ENCODE assay signal across 8 cellular contexts in the genomic region with DNA sequence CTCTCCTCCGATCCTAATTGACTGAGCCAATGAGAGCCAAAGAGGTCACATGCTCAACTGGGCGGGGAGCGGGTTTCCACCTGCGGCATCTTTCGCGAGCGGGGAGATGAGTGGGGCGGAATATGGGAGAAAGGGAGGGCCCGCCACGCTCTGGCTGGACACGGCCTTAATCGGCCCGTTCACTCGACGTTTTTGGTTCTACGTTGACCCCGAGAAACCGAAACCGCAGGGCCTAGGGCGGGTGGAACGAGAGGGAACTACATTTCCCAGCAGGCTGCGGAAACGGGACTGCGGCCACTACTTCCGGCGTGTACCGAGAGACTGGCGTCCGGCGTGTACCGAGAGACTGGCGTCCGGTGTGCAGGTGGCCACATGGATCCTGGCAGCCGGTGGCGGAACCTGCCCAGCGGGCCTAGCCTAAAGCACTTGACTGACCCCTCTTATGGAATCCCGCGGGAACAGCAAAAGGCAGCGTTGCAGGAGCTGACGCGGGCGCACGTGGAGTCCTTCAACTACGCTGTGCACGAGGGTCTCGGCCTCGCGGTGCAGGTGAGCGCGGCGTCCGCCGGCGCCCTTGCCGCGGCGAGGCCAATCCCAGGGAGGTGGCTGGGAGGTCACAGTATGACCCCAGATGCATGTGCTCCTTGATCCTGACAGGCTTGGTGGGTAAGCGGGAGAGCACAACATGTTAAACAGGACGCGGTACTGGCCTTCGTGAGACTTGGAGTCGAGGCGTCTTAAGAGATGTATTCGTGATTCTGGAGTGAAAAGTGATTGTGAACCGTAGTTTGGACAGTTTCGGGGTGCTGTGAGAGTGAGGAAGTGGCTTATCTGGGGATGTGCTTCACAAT. TPM values are rescaled to one million over a fixed set of nuclear protein-coding genes. Genes with fewer than 3 reads are reported as not detected.
DNase-seq lines count a peak whose midpoint lies in the region; ATAC-seq and TF ChIP-seq lines count a peak whose summit lies in the region.

A gene with protein sequence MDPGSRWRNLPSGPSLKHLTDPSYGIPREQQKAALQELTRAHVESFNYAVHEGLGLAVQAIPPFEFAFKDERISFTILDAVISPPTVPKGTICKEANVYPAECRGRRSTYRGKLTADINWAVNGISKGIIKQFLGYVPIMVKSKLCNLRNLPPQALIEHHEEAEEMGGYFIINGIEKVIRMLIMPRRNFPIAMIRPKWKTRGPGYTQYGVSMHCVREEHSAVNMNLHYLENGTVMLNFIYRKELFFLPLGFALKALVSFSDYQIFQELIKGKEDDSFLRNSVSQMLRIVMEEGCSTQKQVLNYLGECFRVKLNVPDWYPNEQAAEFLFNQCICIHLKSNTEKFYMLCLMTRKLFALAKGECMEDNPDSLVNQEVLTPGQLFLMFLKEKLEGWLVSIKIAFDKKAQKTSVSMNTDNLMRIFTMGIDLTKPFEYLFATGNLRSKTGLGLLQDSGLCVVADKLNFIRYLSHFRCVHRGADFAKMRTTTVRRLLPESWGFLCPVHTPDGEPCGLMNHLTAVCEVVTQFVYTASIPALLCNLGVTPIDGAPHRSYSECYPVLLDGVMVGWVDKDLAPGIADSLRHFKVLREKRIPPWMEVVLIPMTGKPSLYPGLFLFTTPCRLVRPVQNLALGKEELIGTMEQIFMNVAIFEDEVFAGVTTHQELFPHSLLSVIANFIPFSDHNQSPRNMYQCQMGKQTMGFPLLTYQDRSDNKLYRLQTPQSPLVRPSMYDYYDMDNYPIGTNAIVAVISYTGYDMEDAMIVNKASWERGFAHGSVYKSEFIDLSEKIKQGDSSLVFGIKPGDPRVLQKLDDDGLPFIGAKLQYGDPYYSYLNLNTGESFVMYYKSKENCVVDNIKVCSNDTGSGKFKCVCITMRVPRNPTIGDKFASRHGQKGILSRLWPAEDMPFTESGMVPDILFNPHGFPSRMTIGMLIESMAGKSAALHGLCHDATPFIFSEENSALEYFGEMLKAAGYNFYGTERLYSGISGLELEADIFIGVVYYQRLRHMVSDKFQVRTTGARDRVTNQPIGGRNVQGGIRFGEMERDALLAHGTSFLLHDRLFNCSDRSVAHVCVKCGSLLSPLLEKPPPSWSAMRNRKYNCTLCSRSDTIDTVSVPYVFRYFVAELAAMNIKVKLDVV (plus strand): TSS at position 343 of the 851 bp plus-strand sequence. CDS start 30 bp downstream, at position 373.

- H3K27ac Mint-ChIP-seq in GM23338 (peak within 1 kb of the TSS; percentile 82), nephron progenitor cell (peak within 1 kb of the TSS; percentile 99)
- H3K27ac Mint-ChIP-seq in stimulated activated naive CD8-positive, alpha-beta T cell treated with anti-CD3 and anti-CD28 coated beads, Interleukin-15, amount 100 ng/mL, for 72 hours, result peak within 1 kb of the TSS in 1 of 2 donors; percentile 92

- no peaks in the 10 kb centered on the region for H3K9me3 Mint-ChIP-seq in GM23338
- no peaks in the 10 kb centered on the region for H3K9me3 Mint-ChIP-seq in nephron progenitor cell
- H3K9me3 Mint-ChIP-seq in stimulated activated naive CD8-positive, alpha-beta T cell treated with anti-CD3 and anti-CD28 coated beads, Interleukin-15, amount 100 ng/mL, for 72 hours, result no peaks in the 10 kb centered on the region

- H3K9me2 ChIP-seq in GM23338 (ENCODE audit: insufficient read depth) (no peaks in the 10 kb centered on the region), Karpas-422 (replicated peaks; ENCODE audit: insufficient read depth, low read length) (no peaks in the 10 kb centered on the region)

- H3K4me1 ChIP-seq in GM23338 (ENCODE audit: insufficient read depth) (0 out of 2 replicates have a peak, but pooled peaks cover 9% of the 10 kb centered on the region), Karpas-422 (ENCODE audit: low read length) (peaks cover 26% of the 10 kb centered on the region)

- H3K4me1 Mint-ChIP-seq in GM23338 (peaks cover 5% of the 10 kb centered on the region), nephron progenitor cell (peaks cover 19% of the 10 kb centered on the region)
- peaks cover 12% of the 10 kb centered on the region for H3K4me1 Mint-ChIP-seq in stimulated activated naive CD8-positive, alpha-beta T cell treated with anti-CD3 and anti-CD28 coated beads, Interleukin-15, amount 100 ng/mL, for 72 hours

- no peaks in the 10 kb centered on the region for H3K9me3 ChIP-seq in Karpas-422 (ENCODE audit: low read length)

- H2AFZ ChIP-seq in GM23338 (peak within 1 kb of the TSS; percentile 97), Karpas-422 (ENCODE audit: low read length) (peak within 1 kb of the TSS; percentile 73; the same call in 1 of the 2 replicates)

- H3K4me2 ChIP-seq in GM23338 (peak within 1 kb of the TSS; percentile 95), Karpas-422 (ENCODE audit: low read depth, low read length, poor library complexity, severe bottlenecking) (peak within 1 kb of the TSS; percentile 76)

- H3K79me2 ChIP-seq in GM23338 (replicated peaks; ENCODE audit: insufficient read depth) (peaks cover 49% of the 10 kb centered on the region), Karpas-422 (ENCODE audit: low read length) (peaks cover 53% of the 10 kb centered on the region)

- DNase-seq in ELF-1 (ENCODE audit: low read depth, low spot score), result peak; percentile 92
- peak; percentile 95 for DNase-seq in GM23338 (ENCODE audit: low spot score)
- peak; percentile 93 for DNase-seq in Karpas-422
- DNase-seq in RPMI8226, result peak; percentile 91
- peak; percentile 69 for DNase-seq in activated effector memory CD4-positive, alpha-beta T cell treated with Interleukin-2 at 50 U/mL for 16 hours
- peak; percentile 49 for DNase-seq in fibroblast of the conjunctiva (ENCODE audit: low read depth)
- DNase-seq in nephron progenitor cell, result peak; percentile 75
- peak; percentile 80 to 81 for DNase-seq in stimulated activated naive CD8-positive, alpha-beta T cell treated with anti-CD3 and anti-CD28 coated beads, Interleukin-15, amount 100 ng/mL, for 72 hours

- ATAC-seq in GM23338, result peak; percentile 88
- ATAC-seq in stimulated activated naive CD8-positive, alpha-beta T cell treated with anti-CD3 and anti-CD28 coated beads, Interleukin-15, amount 100 ng/mL, for 72 hours, result peak; percentile 88

- peak within 1 kb of the TSS; percentile 91 for H3K4me3 ChIP-seq in GM23338
- peak within 1 kb of the TSS; percentile 87 for H3K4me3 ChIP-seq in Karpas-422 (ENCODE audit: low read length)

- H3K36me3 Mint-ChIP-seq in GM23338 (ENCODE audit: low read depth), result peaks cover 8% of the 10 kb centered on the region
- H3K36me3 Mint-ChIP-seq in nephron progenitor cell (ENCODE audit: low read depth), result peaks cover 7% of the 10 kb centered on the region

- H3K9ac ChIP-seq in Karpas-422 (ENCODE audit: low read length), result peak within 1 kb of the TSS; percentile 85

- peaks cover 14% of the 10 kb centered on the region; the same call in 1 of the 2 replicates for H3K36me3 ChIP-seq in GM23338 (ENCODE audit: insufficient read depth)
- H3K36me3 ChIP-seq in Karpas-422 (ENCODE audit: insufficient read depth, low read length), result peaks cover 24% of the 10 kb centered on the region; the same call in 1 of the 2 replicates

- H3F3A ChIP-seq in GM23338 (replicated peaks; ENCODE audit: low read depth), result no peaks in the 10 kb centered on the region

- no peak for TF ChIP-seq CTCF in GM23338 (conservative IDR thresholded peaks at IDR 0.05; ENCODE audit: low read depth in 2 of 2)
- no peak for TF ChIP-seq CTCF in nephron progenitor cell (IDR thresholded peaks at IDR 0.05)

- no peaks in the 10 kb centered on the region for H3K27me3 ChIP-seq in GM23338 (ENCODE audit: insufficient read depth)
- no peaks in the 10 kb centered on the region for H3K27me3 ChIP-seq in Karpas-422 (ENCODE audit: low read length)

- H3K27ac ChIP-seq in GM23338 (ENCODE audit: low read depth) (peak within 1 kb of the TSS; percentile 97), Karpas-422 (ENCODE audit: low read length) (peak within 1 kb of the TSS; percentile 80)

- H3K27me3 Mint-ChIP-seq in GM23338 (ENCODE audit: insufficient read depth, low read depth, poor library complexity), result peaks cover 2% of the 10 kb centered on the region
- no peaks in the 10 kb centered on the region for H3K27me3 Mint-ChIP-seq in nephron progenitor cell (ENCODE audit: low read depth, poor library complexity)
- H3K27me3 Mint-ChIP-seq in stimulated activated naive CD8-positive, alpha-beta T cell treated with anti-CD3 and anti-CD28 coated beads, Interleukin-15, amount 100 ng/mL, for 72 hours, result no peaks in the 10 kb centered on the region

- no peak within 1 kb of the TSS for H3K4me3 Mint-ChIP-seq in GM23338
- H3K4me3 Mint-ChIP-seq in nephron progenitor cell, result no peak within 1 kb of the TSS
- no peak within 1 kb of the TSS for H3K4me3 Mint-ChIP-seq in stimulated activated naive CD8-positive, alpha-beta T cell treated with anti-CD3 and anti-CD28 coated beads, Interleukin-15, amount 100 ng/mL, for 72 hours

- H4K20me1 ChIP-seq in GM23338 (replicated peaks; ENCODE audit: insufficient read depth) (peaks cover 26% of the 10 kb centered on the region), Karpas-422 (ENCODE audit: insufficient read depth, low read depth, low read length) (peaks cover 14% of the 10 kb centered on the region; the same call in 1 of the 2 replicates)

TF ChIP-seq in GM23338, 12 proteins besides CTCF, POLR2A, EP300 and RAD21 (continues in another document):
- TF ChIP-seq STAT1 (IDR thresholded peaks at IDR 0.05; ENCODE audit: unreplicated experiment), result no peak

RNA-seq across cellular contexts. Expression of the gene that starts here (rescaled TPM):
- total RNA-seq in GM23338 (2014; rRNA removed; shearing (Covaris generic)), result 43.5 and 58.3 TPM in 2 replicates
- 15.4 and 16.2 TPM in 2 replicates for polyA plus RNA-seq in GM23338 (2016; fragmentation: Nextera tagmentation; extraction: Ambion mirVana)
- 23.8 and 35.4 TPM in 2 replicates for total RNA-seq in Karpas-422 (2014; rRNA removed; shearing (Covaris generic); ENCODE audit: low replicate concordance)

Comparison
In these comparisons a context has a peak if more than half of its experiments do, and no peak if none do; other contexts are left out.
1. Peak in every context shown above with its lines: DNase-seq, ATAC-seq, H3K4me3 ChIP-seq and H3K27ac ChIP-seq.